Comparison of ENCODE assay signal across 26 cellular contexts in genomic region chr5:5387789-5388188, GRCh38.
"Had no signal": no experiment of that assay in that cellular context is flagged by ENCODE, and none has a peak within 500 bp of the region (broad histone marks: within the 10 kb centered on the region; RNA-seq: fewer than 3 reads in every experiment).

No MANE protein-coding gene starts in this region.

- H3K36me3 ChIP-seq: ascending aorta, Peyer's patch, SJCRH30 had no signal

- H3K27me3 ChIP-seq: ascending aorta, body of pancreas, Peyer's patch, SJCRH30 had no signal

- H3K9me3 ChIP-seq: ascending aorta, body of pancreas, Peyer's patch, SJCRH30 had no signal

- H3K4me1 ChIP-seq: ascending aorta, body of pancreas, Peyer's patch, SJCRH30 had no signal

- DNase-seq: activated CD4-positive, alpha-beta T cell treated with anti-CD3 and anti-CD28 coated beads for 48 hours; activated CD4-positive, alpha-beta T cell treated with anti-CD3 and anti-CD28 coated beads, Interleukin-2, amount 50 U/mL, for 4 hours; activated CD4-positive, CD25-positive, alpha-beta regulatory T cell treated with anti-CD3 and anti-CD28 coated beads, Interleukin-2, amount 50 U/mL, for 72 hours; activated CD8-positive, alpha-beta memory T cell treated with anti-CD3 and anti-CD28 coated beads, Interleukin-2, amount 50 U/mL, for 48 hours; activated CD8-positive, alpha-beta T cell treated with anti-CD3 and anti-CD28 coated beads, Interleukin-2, amount 10 ng/mL, durations not matched to agents 7 days and 5 days; activated naive CD4-positive, alpha-beta T cell treated with anti-CD3 and anti-CD28 coated beads, Interleukin-2, amount 50 U/mL, for 16 hours; activated naive CD8-positive, alpha-beta T cell treated with anti-CD3 and anti-CD28 coated beads, Interleukin-2, amount 10 ng/mL, durations not matched to agents 7 days and 5 days; activated T-cell treated with anti-CD3 and anti-CD28 coated beads, Interleukin-2, amount 50 U/mL, for 1 hour; amniotic stem cell; body of pancreas; central memory CD4-positive, alpha-beta T cell; Kasumi-1; NCI-H1048; NCI-H146; NCI-H187 treated with DMSO at 0.1 percent for 48 hours; NCI-H2171; NCI-H345; NCI-H510A treated with DMSO at 0.1 percent for 48 hours; NCI-H69; NK-92 treated with Interleukin-12 subunit alpha and Interleukin-12 subunit beta, amount 100 ng/mL, for 24 hours; OCI-M1; Peyer's patch; Right ventricle myocardium superior; SJCRH30 had no signal

- H3K27ac ChIP-seq: ascending aorta, body of pancreas, RWPE1, SJCRH30 had no signal

- H3K4me3 ChIP-seq: ascending aorta, body of pancreas, Peyer's patch, SJCRH30 had no signal
